23 cellular contexts compared by ENCODE assay signal in the genomic region with DNA sequence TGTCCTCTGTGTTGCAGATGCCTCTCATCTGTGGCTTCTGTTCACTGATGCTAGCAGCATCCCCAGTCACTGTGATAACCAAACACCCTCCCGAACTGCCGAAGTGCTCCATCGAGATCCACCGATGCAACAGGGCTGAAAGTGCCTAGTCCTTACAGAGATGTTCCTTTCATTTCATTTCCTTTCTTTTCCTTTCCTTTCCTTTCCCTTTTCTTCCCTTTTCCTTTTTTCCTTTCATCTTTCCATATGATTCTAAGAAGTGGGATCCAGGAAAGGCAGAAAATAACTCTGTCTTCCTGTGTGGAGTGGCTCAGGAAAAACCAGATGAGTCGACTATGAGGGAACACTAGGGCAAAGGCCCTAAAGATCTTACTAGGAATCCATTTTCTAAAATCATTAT. TPM values are rescaled to one million over a fixed set of nuclear protein-coding genes. Genes with fewer than 3 reads are reported as not detected.
A peak's percentile ranks its signal among the peaks of the same experiment; 100 is the strongest.
DNase-seq lines count a peak whose midpoint lies in the region; TF ChIP-seq lines count a peak whose summit lies in the region.
"Had no signal": no experiment of that assay in that cellular context is flagged by ENCODE, and none has a peak within 500 bp of the region (broad histone marks: within the 10 kb centered on the region; RNA-seq: fewer than 3 reads in every experiment).

No MANE protein-coding gene starts in this region.

- H3K27me3 ChIP-seq in endodermal cell (ENCODE audit: control insufficient read depth, insufficient read depth, low read length, poor library complexity, severe bottlenecking) (no peaks in the 10 kb centered on the region), muscle layer of duodenum (ENCODE audit: low read depth, low read length) (peaks cover 5% of the 10 kb centered on the region), stomach smooth muscle (ENCODE audit: control insufficient read depth in 1 of 2, insufficient read depth in 2 of 2, low read length in 2 of 2) (no peaks in the 10 kb centered on the region)

- peaks cover 8% of the 10 kb centered on the region for H3K27me3 Mint-ChIP-seq in endodermal cell (ENCODE audit: insufficient read depth)

- TF ChIP-seq CTCF in HEK293 (tag by site-specific recombination; IDR thresholded peaks at IDR 0.05) = no peak
- TF ChIP-seq CTCF in endodermal cell (conservative IDR thresholded peaks at IDR 0.05) = no peak

- WGBS in endodermal cell (ENCODE audit: insufficient coverage in 1 of 2, insufficient read length in 1 of 2), 2 experiments = 92 to 93% methylated on average over 3 to 5 of the region's 5 CpGs

- no peaks in the 10 kb centered on the region for H3K36me3 Mint-ChIP-seq in endodermal cell (ENCODE audit: low read depth)
- H3K36me3 Mint-ChIP-seq: CD4-positive, CD25-positive, alpha-beta regulatory T cell; CD8-positive, alpha-beta memory T cell had no signal

- H3K9me3 ChIP-seq in HEK293 (ENCODE audit: control insufficient read depth, insufficient read depth, low read depth, low read length) (no peaks in the 10 kb centered on the region), endodermal cell (ENCODE audit: control insufficient read depth, low read length) (no peaks in the 10 kb centered on the region), muscle layer of duodenum (ENCODE audit: control insufficient read depth in 1 of 2, low read length in 2 of 2) (no peaks in the 10 kb centered on the region), stomach smooth muscle (ENCODE audit: control insufficient read depth in 2 of 2, low read length in 2 of 2) (no peaks in the 10 kb centered on the region)
- H3K9me3 ChIP-seq: BE2C had no signal

- no peak for TF ChIP-seq POLR2A in erythroblast (IDR thresholded peaks at IDR 0.05; ENCODE audit: low read length)

- no peak overlapping the region for H3K27ac ChIP-seq in HEK293 (ENCODE audit: extremely low read depth, low read depth, low read length)
- no peak overlapping the region for H3K27ac ChIP-seq in endodermal cell (ENCODE audit: low read depth, low read length)
- H3K27ac ChIP-seq in muscle layer of duodenum (ENCODE audit: low read length) = peak overlapping the region; percentile 78
- H3K27ac ChIP-seq in stomach smooth muscle (ENCODE audit: low read length) = peak overlapping the region; percentile 96
- H3K27ac ChIP-seq in caudate nucleus (ENCODE audit: low read depth, low read length) = no peak overlapping the region

- no peak overlapping the region for H3K4me3 ChIP-seq in HEK293 (ENCODE audit: low read depth, low read length)
- no peak overlapping the region for H3K4me3 ChIP-seq in endodermal cell (ENCODE audit: low read length)
- H3K4me3 ChIP-seq in muscle layer of duodenum (ENCODE audit: low read depth in 1 of 2, low read length in 2 of 2) = no peak overlapping the region
- H3K4me3 ChIP-seq in stomach smooth muscle (ENCODE audit: low read length in 2 of 2) = no peak overlapping the region
- H3K4me3 ChIP-seq: GM12878 had no signal

- H3K36me3 ChIP-seq in HEK293 (ENCODE audit: control insufficient read depth in 2 of 2, insufficient read depth in 1 of 2, low read length in 2 of 2) = no peaks in the 10 kb centered on the region
- H3K36me3 ChIP-seq in endodermal cell (ENCODE audit: control insufficient read depth, insufficient read depth, low read length) = no peaks in the 10 kb centered on the region
- H3K36me3 ChIP-seq in muscle layer of duodenum (ENCODE audit: control insufficient read depth in 1 of 2, insufficient read depth in 2 of 2, low read length in 2 of 2) = no peaks in the 10 kb centered on the region
- H3K36me3 ChIP-seq in stomach smooth muscle (ENCODE audit: control insufficient read depth in 2 of 2, insufficient read depth in 2 of 2, low read length in 2 of 2) = no peaks in the 10 kb centered on the region
- H3K36me3 ChIP-seq: BE2C had no signal

- H3K27ac Mint-ChIP-seq in endodermal cell = no peak overlapping the region
- H3K27ac Mint-ChIP-seq: CD4-positive, CD25-positive, alpha-beta regulatory T cell; CD8-positive, alpha-beta memory T cell had no signal

- DNase-seq in endodermal cell (peak; percentile 37), HuH-7.5 (ENCODE audit: low spot score) (no peak), caudate nucleus (lab: John Stamatoyannopoulos, UW) (no peak), NCI-H524 (lab: John Stamatoyannopoulos, UW) (no peak), erythroblast (lab: John Stamatoyannopoulos, UW) (no peak)
- DNase-seq: ACHN; BE2C; C1 segment of cervical spinal cord; CD4-positive, CD25-positive, alpha-beta regulatory T cell; CD8-positive, alpha-beta memory T cell; COR-L47; DMS 273 treated with DMSO at 0.1 percent for 48 hours; DMS53; DND-41; EL; GOT3; H7 had no signal

- H3K4me1 Mint-ChIP-seq in endodermal cell = peaks cover 5% of the 10 kb centered on the region

- POLR2A ChIA-PET in HEK293 (lab: Yijun Ruan, JAX) = no interaction called here

- H3K4me1 ChIP-seq in HEK293 (ENCODE audit: control insufficient read depth, insufficient read depth, low read length) = no peaks in the 10 kb centered on the region
- H3K4me1 ChIP-seq in endodermal cell (ENCODE audit: control insufficient read depth, insufficient read depth, low read length) = no peaks in the 10 kb centered on the region
- peaks cover 0 to 11% of the 10 kb centered on the region in 2 donors for H3K4me1 ChIP-seq in muscle layer of duodenum (ENCODE audit: control insufficient read depth in 1 of 2, insufficient read depth in 2 of 2, low read length in 2 of 2)
- peaks cover 16% of the 10 kb centered on the region for H3K4me1 ChIP-seq in stomach smooth muscle (ENCODE audit: control insufficient read depth, insufficient read depth, low read length)
- H3K4me1 ChIP-seq: BE2C had no signal

- no peaks in the 10 kb centered on the region for H3K9me3 Mint-ChIP-seq in endodermal cell
- H3K9me3 Mint-ChIP-seq: CD4-positive, CD25-positive, alpha-beta regulatory T cell had no signal

- CTCF ChIA-PET in HEK293 (lab: Yijun Ruan, JAX) = no interaction called here

- H3K9ac ChIP-seq in endodermal cell (ENCODE audit: extremely low read depth, low read length, poor library complexity, severe bottlenecking) (no peak overlapping the region), stomach smooth muscle (ENCODE audit: low read length in 2 of 2) (peak overlapping the region in 1 of 2 donors; percentile 81)

- H3K4me3 Mint-ChIP-seq in endodermal cell = no peak overlapping the region
- H3K4me3 Mint-ChIP-seq: CD4-positive, CD25-positive, alpha-beta regulatory T cell; CD8-positive, alpha-beta memory T cell had no signal

TF ChIP-seq in HEK293, 187 proteins besides CTCF, POLR2A, EP300 and RAD21:
- TF ChIP-seq PRDM1 (tag by site-specific recombination; IDR thresholded peaks at IDR 0.05) (peak; percentile 98), ZNF610 (tag by site-specific recombination; IDR thresholded peaks at IDR 0.05; ENCODE audit: borderline replicate concordance) (no peak)

RNA-seq across cellular contexts. Expression of gene FGF6, which starts 26.7 kb away (rescaled TPM):
- not detected for total RNA-seq in endodermal cell
- polyA plus RNA-seq in endodermal cell (2013, experiment 1 of 2) = not detected
- not detected for polyA plus RNA-seq in endodermal cell (2013, experiment 2 of 2)
- total RNA-seq: CD4-positive, CD25-positive, alpha-beta regulatory T cell; CD8-positive, alpha-beta memory T cell; G401; GM12878; H7; HepG2 had no signal
- polyA plus RNA-seq: CD4-positive, CD25-positive, alpha-beta regulatory T cell; CD8-positive, alpha-beta memory T cell; GM12878; HepG2 had no signal

RNA-seq across cellular contexts. Expression of gene FGF23, which starts 39.4 kb away (rescaled TPM):
- under 1 TPM; 0.33 to 0.44 TPM for total RNA-seq in endodermal cell
- 0.39 TPM for polyA plus RNA-seq in endodermal cell (2013, experiment 1 of 2)
- polyA plus RNA-seq in endodermal cell (2013, experiment 2 of 2) = 0.29 TPM
- total RNA-seq: CD4-positive, CD25-positive, alpha-beta regulatory T cell; CD8-positive, alpha-beta memory T cell; G401; GM12878; HepG2 had no signal
- polyA plus RNA-seq: CD4-positive, CD25-positive, alpha-beta regulatory T cell; CD8-positive, alpha-beta memory T cell; GM12878; HepG2 had no signal

Comparison
In these comparisons a context has a peak if more than half of its experiments do, and no peak if none do; other contexts are left out.
1. H3K27ac ChIP-seq: peak in muscle layer of duodenum (single experiment) and stomach smooth muscle (single experiment); none in HEK293 (single experiment), endodermal cell (single experiment) and caudate nucleus (single experiment).